ENCODE assay signal across 10 cellular contexts in the genomic region with DNA sequence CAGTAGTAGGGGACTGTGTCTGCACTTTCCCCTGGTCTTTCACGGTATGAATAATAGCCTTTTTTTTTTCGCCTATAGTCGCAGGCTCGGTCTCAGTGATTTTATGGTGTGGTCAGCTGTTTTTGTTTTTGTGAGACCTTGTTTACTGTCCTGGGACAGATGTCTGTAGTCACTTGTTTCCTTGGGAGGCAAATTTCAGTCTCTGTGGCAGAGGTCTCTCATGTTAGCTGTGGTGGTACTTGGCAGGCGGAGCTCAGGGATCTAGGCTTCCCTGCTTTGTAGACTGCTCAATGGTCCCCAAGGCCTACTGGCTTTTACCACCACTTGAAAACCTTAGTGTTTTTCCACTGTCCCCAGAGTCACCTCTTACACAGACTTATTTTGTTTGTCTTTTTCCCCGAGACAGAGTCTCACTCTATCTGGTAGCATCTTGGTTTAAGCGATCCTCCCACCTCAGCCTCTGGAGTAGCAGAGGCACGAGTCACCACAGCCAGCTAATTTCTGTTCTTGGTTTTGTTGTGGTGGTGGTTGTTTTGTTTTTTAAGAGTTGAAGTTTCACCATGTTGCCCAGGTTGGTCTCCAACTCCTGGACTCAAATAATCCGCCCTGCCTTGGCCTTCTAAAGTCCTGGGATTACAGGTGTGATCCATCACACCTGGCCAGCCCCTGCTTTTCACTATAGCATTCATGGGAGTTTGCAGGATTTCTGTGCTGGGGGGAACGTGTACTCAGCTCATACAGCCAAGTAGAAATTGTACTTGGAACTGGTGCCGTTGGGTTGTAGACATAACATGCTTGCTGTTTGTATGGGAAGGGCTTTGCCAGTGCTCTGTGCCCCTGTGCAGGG. TPM values are rescaled to one million over a fixed set of nuclear protein-coding genes. Genes with fewer than 3 reads are reported as not detected.
DNase-seq lines count a peak whose midpoint lies in the region; ATAC-seq lines count a peak whose summit lies in the region.
"Had no signal": no experiment of that assay in that cellular context is flagged by ENCODE, and none has a peak within 500 bp of the region (broad histone marks: within the 10 kb centered on the region; RNA-seq: fewer than 3 reads in every experiment).

No MANE protein-coding gene starts in this region.

- intact Hi-C loops in aorta (cut with DNase I) = no loop called here

- no peaks in the 10 kb centered on the region for H3K36me3 ChIP-seq in mucosa of rectum (ENCODE audit: control insufficient read depth in 2 of 2, insufficient read depth in 2 of 2, low read length in 2 of 2)
- H3K36me3 ChIP-seq in aorta (ENCODE audit: control insufficient read depth in 1 of 2, insufficient read depth in 2 of 2, low read length in 1 of 2) = no peaks in the 10 kb centered on the region

- peak overlapping the region; percentile 7 to 26 for H3K9ac ChIP-seq in mucosa of rectum (ENCODE audit: low read depth in 1 of 2, low read length in 2 of 2)

- H3K4me3 ChIP-seq in mucosa of rectum (ENCODE audit: low read length in 2 of 2) (no peak overlapping the region), aorta (ENCODE audit: low read length in 2 of 2) (no peak overlapping the region)

- 75 to 83% methylated on average over 11 of the region's 11 CpGs for WGBS in aorta, 2 donors

- no peak overlapping the region for H3K27ac Mint-ChIP-seq in activated naive CD4-positive, alpha-beta T cell treated with anti-CD3 and anti-CD28 coated beads, Interleukin-2, amount 10 ng/mL, durations not matched to agents 7 days and 5 days

- H3K4me1 ChIP-seq in mucosa of rectum (ENCODE audit: control insufficient read depth in 2 of 2, insufficient read depth in 2 of 2, low read length in 2 of 2) (peaks cover 14 to 16% of the 10 kb centered on the region in 2 donors), aorta (ENCODE audit: control insufficient read depth in 1 of 2, insufficient read depth in 2 of 2, low read length in 2 of 2) (no peaks in the 10 kb centered on the region)

- no peak overlapping the region for H3K4me3 Mint-ChIP-seq in activated naive CD4-positive, alpha-beta T cell treated with anti-CD3 and anti-CD28 coated beads, Interleukin-2, amount 10 ng/mL, durations not matched to agents 7 days and 5 days

- H3K9me3 Mint-ChIP-seq in activated naive CD4-positive, alpha-beta T cell treated with anti-CD3 and anti-CD28 coated beads, Interleukin-2, amount 10 ng/mL, durations not matched to agents 7 days and 5 days = peaks cover 2% of the 10 kb centered on the region

- CTCF ChIA-PET in activated naive CD4-positive, alpha-beta T cell treated with anti-CD3 and anti-CD28 coated beads, Interleukin-2, amount 10 ng/mL, durations not matched to agents 7 days and 5 days (lab: Charles Lee) = interaction anchor here (0.9 kb wide), 1 partner anchor 9 kb away, joined by 3 read pairs; no protein-coding TSS in a partner anchor

- no peak for ATAC-seq in aorta (ENCODE audit: low FRiP score)
- ATAC-seq in GM21515 (IDR thresholded peaks at IDR 0.05; ENCODE audit: unreplicated experiment) = no peak
- ATAC-seq in GM19023 (IDR thresholded peaks at IDR 0.05; ENCODE audit: unreplicated experiment) = no peak

- H3K27me3 ChIP-seq in mucosa of rectum (ENCODE audit: control insufficient read depth in 2 of 2, insufficient read depth in 2 of 2, low read length in 2 of 2) = no peaks in the 10 kb centered on the region
- no peaks in the 10 kb centered on the region for H3K27me3 ChIP-seq in aorta (ENCODE audit: control insufficient read depth in 1 of 2, insufficient read depth in 2 of 2, low read length in 1 of 2)

- H3K27me3 Mint-ChIP-seq in activated naive CD4-positive, alpha-beta T cell treated with anti-CD3 and anti-CD28 coated beads, Interleukin-2, amount 10 ng/mL, durations not matched to agents 7 days and 5 days = peaks cover 12% of the 10 kb centered on the region

- peak; percentile 30 for DNase-seq in stimulated activated CD4-positive, alpha-beta T cell treated with anti-CD3 and anti-CD28 coated beads, Interleukin-15, amount 100 ng/mL, for 24 hours
- no peak for DNase-seq in stimulated activated CD4-positive, alpha-beta T cell treated with anti-CD3 and anti-CD28 coated beads, Interleukin-2, amount 100 ng/mL, for 24 hours
- DNase-seq in activated naive CD4-positive, alpha-beta T cell treated with anti-CD3 and anti-CD28 coated beads, Interleukin-2, amount 10 ng/mL, durations not matched to agents 7 days and 5 days = peak; percentile 21
- DNase-seq in aorta = no peak
- no peak for DNase-seq in SHP77 (lab: John Stamatoyannopoulos, UW)
- DNase-seq: stimulated activated CD4-positive, alpha-beta T cell treated with anti-CD3 and anti-CD28 coated beads, Interleukin-4, amount 100 ng/mL, for 1 hour had no signal

- H3K27ac ChIP-seq in mucosa of rectum (ENCODE audit: low read depth in 2 of 2, low read length in 2 of 2) (peak overlapping the region; percentile 100), aorta (ENCODE audit: low read depth in 1 of 2, low read length in 2 of 2) (peak overlapping the region; percentile 7 to 85)

- no peaks in the 10 kb centered on the region for H3K9me3 ChIP-seq in mucosa of rectum (ENCODE audit: control insufficient read depth in 2 of 2, low read length in 2 of 2)
- H3K9me3 ChIP-seq in aorta (ENCODE audit: control insufficient read depth, low read length) = no peaks in the 10 kb centered on the region

- H3K36me3 Mint-ChIP-seq in activated naive CD4-positive, alpha-beta T cell treated with anti-CD3 and anti-CD28 coated beads, Interleukin-2, amount 10 ng/mL, durations not matched to agents 7 days and 5 days = peaks cover 4% of the 10 kb centered on the region

- H3K4me1 Mint-ChIP-seq in activated naive CD4-positive, alpha-beta T cell treated with anti-CD3 and anti-CD28 coated beads, Interleukin-2, amount 10 ng/mL, durations not matched to agents 7 days and 5 days = peaks cover 36% of the 10 kb centered on the region

RNA-seq across cellular contexts. Expression of a gene that starts 10.3 kb away (rescaled TPM):
- total RNA-seq in aorta = 1,000 to 10,000 TPM; 7,231 to 8,154 TPM
- polyA plus RNA-seq in aorta = not detected
- polyA plus RNA-seq: adipose tissue had no signal

RNA-seq across cellular contexts. Expression of a gene that starts 15.7 kb away (rescaled TPM):
- 10 to 100 TPM; 18.6 to 34.1 TPM for total RNA-seq in aorta
- 10 to 100 TPM; 10.5 to 68.7 TPM for polyA plus RNA-seq in aorta

Comparison
In these comparisons a context has a peak if more than half of its experiments do, and no peak if none do; other contexts are left out.
1. DNase-seq: peak in stimulated activated CD4-positive, alpha-beta T cell treated with anti-CD3 and anti-CD28 coated beads, Interleukin-15, amount 100 ng/mL, for 24 hours (single experiment) and activated naive CD4-positive, alpha-beta T cell treated with anti-CD3 and anti-CD28 coated beads, Interleukin-2, amount 10 ng/mL, durations not matched to agents 7 days and 5 days (single experiment); none in stimulated activated CD4-positive, alpha-beta T cell treated with anti-CD3 and anti-CD28 coated beads, Interleukin-2, amount 100 ng/mL, for 24 hours (0 of 2), aorta (0 of 2) and SHP77 (0 of 2).